Comparison of ENCODE assay signal across 1 cellular context in the genomic region with DNA sequence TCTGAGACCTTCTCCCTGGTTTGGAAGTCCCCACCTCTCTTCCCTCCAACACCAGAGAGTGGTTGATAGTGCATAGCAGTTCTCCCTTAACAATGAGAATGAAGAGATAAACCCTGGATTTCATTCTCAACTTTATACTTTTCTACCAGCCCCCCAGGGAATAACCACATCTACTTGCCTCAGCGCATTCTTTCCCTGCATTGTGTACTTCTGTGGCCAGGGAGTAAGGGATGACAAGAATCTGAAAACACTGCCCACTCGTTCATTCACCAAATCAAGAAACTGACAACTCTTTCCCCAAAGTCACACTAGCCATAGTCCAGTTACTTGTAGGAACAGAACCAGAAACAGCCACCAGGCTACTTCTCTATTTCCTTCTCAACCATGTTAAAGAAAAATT.
TF ChIP-seq lines count a peak whose summit lies in the region.

No MANE protein-coding gene starts in this region.

TF ChIP-seq in IMR-90, 13 proteins besides CTCF, POLR2A, EP300 and RAD21:
- TF ChIP-seq, protein P1, sequence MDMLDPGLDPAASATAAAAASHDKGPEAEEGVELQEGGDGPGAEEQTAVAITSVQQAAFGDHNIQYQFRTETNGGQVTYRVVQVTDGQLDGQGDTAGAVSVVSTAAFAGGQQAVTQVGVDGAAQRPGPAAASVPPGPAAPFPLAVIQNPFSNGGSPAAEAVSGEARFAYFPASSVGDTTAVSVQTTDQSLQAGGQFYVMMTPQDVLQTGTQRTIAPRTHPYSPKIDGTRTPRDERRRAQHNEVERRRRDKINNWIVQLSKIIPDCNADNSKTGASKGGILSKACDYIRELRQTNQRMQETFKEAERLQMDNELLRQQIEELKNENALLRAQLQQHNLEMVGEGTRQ (IDR thresholded peaks at IDR 0.05; ENCODE audit: low read depth, low read length) = no peak
- no peak for TF ChIP-seq SMC3 (IDR thresholded peaks at IDR 0.05; ENCODE audit: low read depth, low read length)
- no peak for TF ChIP-seq CHD1 (IDR thresholded peaks at IDR 0.05; ENCODE audit: low read depth, low read length)
- no peak for TF ChIP-seq CEBPB (IDR thresholded peaks at IDR 0.05; ENCODE audit: low read depth, low read length)
- TF ChIP-seq NFE2L2 (IDR thresholded peaks at IDR 0.05; ENCODE audit: low read depth, low read length) = no peak
- TF ChIP-seq BHLHE40 (IDR thresholded peaks at IDR 0.05; ENCODE audit: low read depth, low read length) = no peak
- TF ChIP-seq RCOR1 (IDR thresholded peaks at IDR 0.05; ENCODE audit: insufficient replicate concordance, low read length) = no peak
- TF ChIP-seq RFX5 (IDR thresholded peaks at IDR 0.05; ENCODE audit: low read depth, low read length) = no peak
- no peak for TF ChIP-seq MAFK (IDR thresholded peaks at IDR 0.05; ENCODE audit: low read depth, low read length)
- no peak for TF ChIP-seq FOS (IDR thresholded peaks at IDR 0.05; ENCODE audit: low read depth, low read length)
- no peak for TF ChIP-seq MAZ (IDR thresholded peaks at IDR 0.05; ENCODE audit: borderline replicate concordance, low read depth, low read length)
- TF ChIP-seq, protein P2, sequence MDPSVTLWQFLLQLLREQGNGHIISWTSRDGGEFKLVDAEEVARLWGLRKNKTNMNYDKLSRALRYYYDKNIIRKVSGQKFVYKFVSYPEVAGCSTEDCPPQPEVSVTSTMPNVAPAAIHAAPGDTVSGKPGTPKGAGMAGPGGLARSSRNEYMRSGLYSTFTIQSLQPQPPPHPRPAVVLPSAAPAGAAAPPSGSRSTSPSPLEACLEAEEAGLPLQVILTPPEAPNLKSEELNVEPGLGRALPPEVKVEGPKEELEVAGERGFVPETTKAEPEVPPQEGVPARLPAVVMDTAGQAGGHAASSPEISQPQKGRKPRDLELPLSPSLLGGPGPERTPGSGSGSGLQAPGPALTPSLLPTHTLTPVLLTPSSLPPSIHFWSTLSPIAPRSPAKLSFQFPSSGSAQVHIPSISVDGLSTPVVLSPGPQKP (IDR thresholded peaks at IDR 0.05; ENCODE audit: borderline replicate concordance, low read depth, low read length) = no peak
- TF ChIP-seq MXI1 (IDR thresholded peaks at IDR 0.05; ENCODE audit: borderline replicate concordance, low read depth, low read length) = no peak
